Comparison of ENCODE assay signal across 15 cellular contexts in genomic region chr1:215181518-215181917, GRCh38.
DNase-seq lines count a peak whose midpoint lies in the region; TF ChIP-seq lines count a peak whose summit lies in the region.
"Had no signal": no experiment of that assay in that cellular context is flagged by ENCODE, and none has a peak within 500 bp of the region (broad histone marks: within the 10 kb centered on the region; RNA-seq: fewer than 3 reads in every experiment).

No MANE protein-coding gene starts in this region.

- TF ChIP-seq POLR2A in NB4 (IDR thresholded peaks at IDR 0.05; ENCODE audit: extremely low read depth, insufficient read length) (no peak), uterus (IDR thresholded peaks at IDR 0.05) (no peak)

- intact Hi-C loops in uterus (cut with DNase I; ENCODE audit: low total_unique reads): no loop called here

- H3K4me3 ChIP-seq in NB4 (ENCODE audit: low read depth, low read length) (no peak overlapping the region), uterus (no peak overlapping the region)
- H3K4me3 ChIP-seq: lower lobe of right lung had no signal

- no peaks in the 10 kb centered on the region for H3K4me1 ChIP-seq in uterus
- H3K4me1 ChIP-seq: lower lobe of right lung had no signal

- no peaks in the 10 kb centered on the region for H3K36me3 ChIP-seq in uterus
- H3K36me3 ChIP-seq: lower lobe of right lung had no signal

- no peak overlapping the region for H3K27ac ChIP-seq in uterus
- H3K27ac ChIP-seq: lower lobe of right lung had no signal

- H3K27me3 ChIP-seq in uterus: no peaks in the 10 kb centered on the region

- DNase-seq in ELR (ENCODE audit: low read depth): peak; percentile 42
- peak; percentile 11 for DNase-seq in NB4 (ENCODE audit: low read depth)
- DNase-seq in amniotic epithelial cell (ENCODE audit: low read depth): peak; percentile 17
- peak; percentile 24 for DNase-seq in iris pigment epithelial cell (ENCODE audit: low read depth)
- DNase-seq in uterus: no peak
- DNase-seq in activated CD4-positive, alpha-beta T cell treated with anti-CD3 and anti-CD28 coated beads for 1 hour: no peak
- no peak for DNase-seq in effector CD8-positive, alpha-beta T cell (lab: John Stamatoyannopoulos, UW)
- DNase-seq: activated CD4-positive, alpha-beta T cell treated with anti-CD3 and anti-CD28 coated beads, Interleukin-2, amount 50 U/mL, for 1 hour; DMS153; Kasumi-1; lower lobe of right lung; natural killer cell; NCI-H1930; NCI-H774; SHP77 treated with DMSO at 0.1 percent for 48 hours had no signal

- no peaks in the 10 kb centered on the region for H3K9me3 ChIP-seq in uterus

- TF ChIP-seq CTCF in NB4 (IDR thresholded peaks at IDR 0.05; ENCODE audit: low read depth, low read length) (no peak), uterus (IDR thresholded peaks at IDR 0.05) (no peak)

Comparison
In these comparisons a context has a peak if more than half of its experiments do, and no peak if none do; other contexts are left out.
1. DNase-seq: peak in ELR (single experiment), NB4 (single experiment), amniotic epithelial cell (single experiment) and iris pigment epithelial cell (single experiment); none in uterus (0 of 2), activated CD4-positive, alpha-beta T cell treated with anti-CD3 and anti-CD28 coated beads for 1 hour (single experiment) and effector CD8-positive, alpha-beta T cell (single experiment).